34 cellular contexts compared by ENCODE assay signal in genomic region chr1:25869909-25870606, GRCh38. TPM values are rescaled to one million over a fixed set of nuclear protein-coding genes. Genes with fewer than 3 reads are reported as not detected.
A peak's percentile ranks its signal among the peaks of the same experiment; 100 is the strongest.
DNase-seq lines count a peak whose midpoint lies in the region; ATAC-seq, FAIRE-seq and TF ChIP-seq lines count a peak whose summit lies in the region.
"Had no signal": no experiment of that assay in that cellular context is flagged by ENCODE, and none has a peak within 500 bp of the region (broad histone marks: within the 10 kb centered on the region; RNA-seq: fewer than 3 reads in every experiment).

No MANE protein-coding gene starts in this region.

- no peaks in the 10 kb centered on the region for H3K27me3 ChIP-seq in Panc1 (ENCODE audit: control insufficient read depth, insufficient read depth, low read length)
- H3K27me3 ChIP-seq: heart left ventricle, Peyer's patch, SJCRH30 had no signal

- FAIRE-seq in kidney (lab: Jason Lieb, UNC): no peak
- FAIRE-seq: urothelium cell line had no signal

- peak overlapping the region in 1 of 2 donors; percentile 20 for H3K9ac ChIP-seq in kidney (ENCODE audit: low read length in 2 of 2)
- H3K9ac ChIP-seq: GM23248, parathyroid adenoma had no signal

- H3K36me3 ChIP-seq in Panc1 (ENCODE audit: control insufficient read depth, insufficient read depth, low read length): no peaks in the 10 kb centered on the region; the same call in 1 of the 2 replicates
- no peaks in the 10 kb centered on the region for H3K36me3 ChIP-seq in kidney (ENCODE audit: control insufficient read depth in 1 of 2, insufficient read depth in 2 of 2, low read length in 2 of 2)
- H3K36me3 ChIP-seq: Peyer's patch, SJCRH30, thoracic aorta had no signal

- H3K4me1 ChIP-seq in Panc1 (ENCODE audit: control insufficient read depth, insufficient read depth, low read length) (peaks cover 34% of the 10 kb centered on the region), kidney (ENCODE audit: control insufficient read depth in 1 of 2, insufficient read depth in 1 of 2, low read depth in 1 of 2, low read length in 2 of 2) (peaks cover 48 to 69% of the 10 kb centered on the region in 2 donors)

- DNase-seq in SIG-M5 treated with dmso at 0.1 percent for 504 hours (lab: John Stamatoyannopoulos, UW; ENCODE audit: unreplicated experiment): peak; percentile 10
- no peak for DNase-seq in SIG-M5 (lab: John Stamatoyannopoulos, UW)
- no peak for DNase-seq in Panc1 (ENCODE audit: low read depth, low spot score)
- DNase-seq in kidney: no peak
- DNase-seq in sciatic nerve (ENCODE audit: low spot score): peak; percentile 55
- no peak for DNase-seq in activated T-cell treated with anti-CD3 and anti-CD28 coated beads, Interleukin-2, amount 50 U/mL, for 1 hour
- DNase-seq in activated T-cell treated with anti-CD3 and anti-CD28 coated beads, Interleukin-2, amount 50 U/mL, for 48 hours: no peak
- no peak for DNase-seq in NCI-H2196 treated with DMSO at 0.1 percent for 48 hours (lab: John Stamatoyannopoulos, UW; ENCODE audit: unreplicated experiment)
- DNase-seq: activated B cell treated with CpG ODN at 0.5 μM for 24 hours; activated CD4-positive, alpha-beta T cell treated with anti-CD3 and anti-CD28 coated beads, Interleukin-2, amount 50 U/mL, for 1 hour; activated naive CD4-positive, alpha-beta T cell treated with Interleukin-2 at 50 U/mL for 16 hours; activated T-cell treated with anti-CD3 and anti-CD28 coated beads, Interleukin-2, amount 50 U/mL, for 72 hours; Calu3; CD4-positive, CD25-positive, alpha-beta regulatory T cell; central memory CD4-positive, alpha-beta T cell; endodermal cell; foreskin fibroblast; GM23248; heart left ventricle; HFFc6; NCI-H1417; NCI-H2029 treated with DMSO at 0.1 percent for 48 hours; NCI-H2227 treated with DMSO at 0.1 percent for 48 hours; NCI-H69; SJCRH30; stimulated activated CD4-positive, alpha-beta T cell treated with anti-CD3 and anti-CD28 coated beads, Interleukin-2, amount 100 ng/mL, for 24 hours; stimulated activated naive CD8-positive, alpha-beta T cell treated with anti-CD3 and anti-CD28 coated beads, Interleukin-15, Interleukin-2, amounts not matched to agents 100 U/mL and 50 U/mL, for 24 hours; T1000 had no signal

- in situ Hi-C loops in Panc1 (cut with HindIII; ENCODE audit: low pct_unique_long_range_greater_than_20kb, low sequenced_read_pairs): no loop called here

- intact Hi-C loops in Panc1 (cut with micrococcal nuclease; ENCODE audit: unreplicated experiment) (no loop called here), kidney (cut with DNase I) (no loop called here), sciatic nerve (cut with DNase I) (no loop called here)

- BruUV-seq in Panc1 (replicated peaks; lab: Mats Ljungman, UMichigan): no TSS peak

- H3K4me3 ChIP-seq in Panc1 (ENCODE audit: low read depth in 2 of 2, low read length in 2 of 2) (no peak overlapping the region), kidney (ENCODE audit: low read length in 2 of 2) (peak overlapping the region in 1 of 2 donors; percentile 6)
- H3K4me3 ChIP-seq: GM23248, heart left ventricle, lung, Peyer's patch, SJCRH30, thoracic aorta had no signal

- POLR2A ChIA-PET in Panc1 (lab: Charles Lee): interaction anchor here (0.6 to 0.9 kb wide), 2 partner anchors 41 to 253 kb away, joined by 3 to 4 read pairs; no protein-coding TSS in a partner anchor

- ATAC-seq in Panc1 (no peak), sciatic nerve (no peak)
- ATAC-seq: activated T-cell treated with anti-CD3 and anti-CD28 coated beads, Interleukin-2, amount 50 U/mL, for 72 hours; heart left ventricle; stimulated activated naive CD8-positive, alpha-beta T cell treated with anti-CD3 and anti-CD28 coated beads, Interleukin-15, Interleukin-2, amounts not matched to agents 100 U/mL and 50 U/mL, for 24 hours had no signal

- H3K27ac ChIP-seq in Panc1 (ENCODE audit: low read length): 0 out of 2 replicates have a peak overlapping the region, but pooled peaks have one; percentile 7
- peak overlapping the region; percentile 69 to 76 for H3K27ac ChIP-seq in kidney (ENCODE audit: low read depth in 2 of 2, low read length in 2 of 2)
- H3K27ac ChIP-seq: 22Rv1, GM23248, heart left ventricle, parathyroid adenoma, SJCRH30, thoracic aorta had no signal

- H3K9me3 ChIP-seq in Panc1 (ENCODE audit: control insufficient read depth, insufficient read depth, low read depth, low read length): no peaks in the 10 kb centered on the region
- no peaks in the 10 kb centered on the region for H3K9me3 ChIP-seq in kidney (ENCODE audit: control insufficient read depth in 1 of 2, low read length in 2 of 2)
- H3K9me3 ChIP-seq: heart left ventricle, Peyer's patch, SJCRH30, thoracic aorta had no signal

- TF ChIP-seq CTCF in Panc1 (IDR thresholded peaks at IDR 0.05): no peak
- TF ChIP-seq CTCF in kidney (IDR thresholded peaks at IDR 0.05; ENCODE audit: borderline replicate concordance, extremely low read depth, insufficient read depth): no peak

- CTCF ChIA-PET in Panc1 (lab: Charles Lee): interaction anchor here (0.6 kb wide), 1 partner anchor 1127 kb away, joined by 5 read pairs; no protein-coding TSS in a partner anchor

RNA-seq across cellular contexts. Expression of gene PAQR7, which starts 5.5 kb away (rescaled TPM):
- total RNA-seq in Panc1 (2021; ENCODE audit: unreplicated experiment) (30.9 TPM), kidney (52.0 TPM), sciatic nerve (12.3 TPM)
- polyA plus RNA-seq in Panc1 (2012; ENCODE audit: insufficient read length): 28.7 TPM
- 30.2 TPM for polyA plus RNA-seq in kidney (ENCODE audit: insufficient read depth, low read depth, low replicate concordance)

RNA-seq across cellular contexts. Expression of gene AUNIP, which starts 10.8 kb away (rescaled TPM):
- total RNA-seq in Panc1 (2021; ENCODE audit: unreplicated experiment) (12.2 TPM), kidney (0.38 TPM), sciatic nerve (not detected)
- 3.1 TPM for polyA plus RNA-seq in Panc1 (2012; ENCODE audit: insufficient read length)
- polyA plus RNA-seq in kidney (ENCODE audit: insufficient read depth, low read depth, low replicate concordance): not detected
- total RNA-seq: CD4-positive, CD25-positive, alpha-beta regulatory T cell; thoracic aorta had no signal

RNA-seq across cellular contexts. Expression of gene STMN1, which starts 36.2 kb away (rescaled TPM):
- 316 TPM for total RNA-seq in Panc1 (2021; ENCODE audit: unreplicated experiment)
- polyA plus RNA-seq in Panc1 (2012; ENCODE audit: insufficient read length): 199 TPM
- total RNA-seq in kidney: 50.4 TPM
- polyA plus RNA-seq in kidney (ENCODE audit: insufficient read depth, low read depth, low replicate concordance): 101 TPM
- 186 TPM for total RNA-seq in sciatic nerve

RNA-seq across cellular contexts. Expression of gene MTFR1L, which starts 50.3 kb away (rescaled TPM):
- total RNA-seq in Panc1 (2021; ENCODE audit: unreplicated experiment): 68.5 TPM
- polyA plus RNA-seq in Panc1 (2012; ENCODE audit: insufficient read length): 70.2 TPM
- total RNA-seq in kidney: 66.6 TPM
- polyA plus RNA-seq in kidney (ENCODE audit: insufficient read depth, low read depth, low replicate concordance): 108 TPM
- total RNA-seq in sciatic nerve: 65.4 TPM

Comparison
In these comparisons a context has a peak if more than half of its experiments do, and no peak if none do; other contexts are left out.
1. DNase-seq: peak in SIG-M5 treated with dmso at 0.1 percent for 504 hours (single experiment) and sciatic nerve (single experiment); none in SIG-M5 (single experiment), Panc1 (single experiment), kidney (single experiment), activated T-cell treated with anti-CD3 and anti-CD28 coated beads, Interleukin-2, amount 50 U/mL, for 1 hour (single experiment), activated T-cell treated with anti-CD3 and anti-CD28 coated beads, Interleukin-2, amount 50 U/mL, for 48 hours (0 of 2) and NCI-H2196 treated with DMSO at 0.1 percent for 48 hours (single experiment).